Comparison of ENCODE assay signal across 30 cellular contexts in the genomic region with DNA sequence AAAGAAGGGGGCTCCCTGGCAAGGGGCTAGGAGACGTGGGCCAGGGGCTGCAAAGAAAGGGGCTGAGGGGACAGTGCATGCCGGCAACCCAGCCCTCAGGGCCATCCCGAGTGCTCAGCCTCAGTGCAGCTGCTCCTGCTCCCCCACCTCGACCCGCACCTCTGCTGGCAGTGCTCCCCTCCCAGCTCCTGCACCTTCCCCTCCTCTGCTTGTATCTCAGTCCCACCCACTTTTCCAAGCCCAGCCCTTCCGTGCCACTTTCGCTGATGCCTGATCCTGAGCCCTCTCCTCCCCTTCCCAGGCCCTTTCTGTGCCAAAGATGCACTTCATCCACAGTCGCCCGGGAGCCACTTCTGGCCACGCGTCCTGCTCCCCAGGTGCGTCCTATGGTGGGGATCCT.
"Had no signal": no experiment of that assay in that cellular context is flagged by ENCODE, and none has a peak within 500 bp of the region (broad histone marks: within the 10 kb centered on the region; RNA-seq: fewer than 3 reads in every experiment).

No MANE protein-coding gene starts in this region.

- H3K4me1 Mint-ChIP-seq: activated CD4-positive, alpha-beta memory T cell treated with anti-CD3 and anti-CD28 coated beads, Interleukin-2, amount 10 ng/mL, durations not matched to agents 7 days and 5 days; activated CD8-positive, alpha-beta memory T cell treated with anti-CD3 and anti-CD28 coated beads, Interleukin-2, amount 10 ng/mL, durations not matched to agents 7 days and 5 days; activated naive CD4-positive, alpha-beta T cell treated with anti-CD3 and anti-CD28 coated beads, Interleukin-2, amount 50 U/mL, for 24 hours; activated naive CD8-positive, alpha-beta T cell treated with anti-CD3 and anti-CD28 coated beads, Interleukin-2, amount 10 ng/mL, durations not matched to agents 7 days and 5 days; T-cell; T-helper 17 cell had no signal

- H3K4me1 ChIP-seq: ascending aorta, Peyer's patch had no signal

- H3K36me3 Mint-ChIP-seq: activated CD8-positive, alpha-beta memory T cell treated with anti-CD3 and anti-CD28 coated beads, Interleukin-2, amount 10 ng/mL, durations not matched to agents 7 days and 5 days; activated naive CD4-positive, alpha-beta T cell treated with anti-CD3 and anti-CD28 coated beads, Interleukin-2, amount 50 U/mL, for 24 hours; activated naive CD8-positive, alpha-beta T cell treated with anti-CD3 and anti-CD28 coated beads, Interleukin-2, amount 10 ng/mL, durations not matched to agents 7 days and 5 days; T-cell had no signal

- H3K27ac ChIP-seq: ascending aorta, cardiac muscle cell, Peyer's patch, WERI-Rb-1 had no signal

- H3K4me3 ChIP-seq: ascending aorta, cardiac muscle cell, MG63, Peyer's patch had no signal

- H3K27me3 ChIP-seq: ascending aorta, cardiac muscle cell, Peyer's patch had no signal

- ATAC-seq: activated CD8-positive, alpha-beta memory T cell treated with anti-CD3 and anti-CD28 coated beads, Interleukin-2, amount 10 ng/mL, durations not matched to agents 7 days and 5 days; PC-3; SK-N-SH treated with all-trans-retinoic acid at 6 μM for 48 hours; T-cell; T-helper 17 cell had no signal

- DNase-seq: activated CD4-positive, alpha-beta memory T cell treated with anti-CD3 and anti-CD28 coated beads, Interleukin-2, amount 10 ng/mL, durations not matched to agents 7 days and 5 days; activated CD4-positive, alpha-beta T cell treated with anti-CD3 and anti-CD28 coated beads for 1 hour; activated CD4-positive, alpha-beta T cell treated with anti-CD3 and anti-CD28 coated beads for 48 hours; activated CD4-positive, CD25-positive, alpha-beta regulatory T cell; activated CD8-positive, alpha-beta memory T cell treated with anti-CD3 and anti-CD28 coated beads for 24 hours; activated CD8-positive, alpha-beta memory T cell treated with anti-CD3 and anti-CD28 coated beads, Interleukin-2, amount 10 ng/mL, durations not matched to agents 7 days and 5 days; activated CD8-positive, alpha-beta memory T cell treated with anti-CD3 and anti-CD28 coated beads, Interleukin-2, amount 50 U/mL, for 48 hours; activated gamma-delta T cell; activated naive CD4-positive, alpha-beta T cell treated with Interleukin-2 at 50 U/mL for 16 hours; activated naive CD8-positive, alpha-beta T cell treated with anti-CD3 and anti-CD28 coated beads, Interleukin-2, amount 10 ng/mL, durations not matched to agents 7 days and 5 days; activated T-cell treated with anti-CD3 and anti-CD28 coated beads, Interleukin-2, amount 50 U/mL, for 48 hours; amygdala; Kasumi-1; KG1; MG63; NCI-H1436 treated with DMSO at 0.1 percent for 48 hours; NCI-H510A; NCI-H748 treated with DMSO at 0.1 percent for 48 hours; NK-92 treated with Interleukin-12 subunit alpha and Interleukin-12 subunit beta, amount 100 ng/mL, for 24 hours; PC-3; RPMI8226; SHP77 treated with DMSO at 0.1 percent for 48 hours; T-cell; T-helper 17 cell; WERI-Rb-1 had no signal

- H3K36me3 ChIP-seq: ascending aorta, cardiac muscle cell, MG63, Peyer's patch, WERI-Rb-1 had no signal

- H3K27ac Mint-ChIP-seq: activated CD4-positive, alpha-beta memory T cell treated with anti-CD3 and anti-CD28 coated beads, Interleukin-2, amount 10 ng/mL, durations not matched to agents 7 days and 5 days; activated CD8-positive, alpha-beta memory T cell treated with anti-CD3 and anti-CD28 coated beads, Interleukin-2, amount 10 ng/mL, durations not matched to agents 7 days and 5 days; activated naive CD4-positive, alpha-beta T cell treated with anti-CD3 and anti-CD28 coated beads, Interleukin-2, amount 50 U/mL, for 24 hours; activated naive CD8-positive, alpha-beta T cell treated with anti-CD3 and anti-CD28 coated beads, Interleukin-2, amount 10 ng/mL, durations not matched to agents 7 days and 5 days; T-cell; T-helper 17 cell had no signal

- H3K9me3 Mint-ChIP-seq: activated CD4-positive, alpha-beta memory T cell treated with anti-CD3 and anti-CD28 coated beads, Interleukin-2, amount 10 ng/mL, durations not matched to agents 7 days and 5 days; activated naive CD4-positive, alpha-beta T cell treated with anti-CD3 and anti-CD28 coated beads, Interleukin-2, amount 50 U/mL, for 24 hours; T-cell had no signal

- H3K9me3 ChIP-seq: ascending aorta, MG63, Peyer's patch had no signal

- H3K27me3 Mint-ChIP-seq: activated CD4-positive, alpha-beta memory T cell treated with anti-CD3 and anti-CD28 coated beads, Interleukin-2, amount 10 ng/mL, durations not matched to agents 7 days and 5 days; activated CD8-positive, alpha-beta memory T cell treated with anti-CD3 and anti-CD28 coated beads, Interleukin-2, amount 10 ng/mL, durations not matched to agents 7 days and 5 days; activated naive CD8-positive, alpha-beta T cell treated with anti-CD3 and anti-CD28 coated beads, Interleukin-2, amount 10 ng/mL, durations not matched to agents 7 days and 5 days had no signal

- H3K4me3 Mint-ChIP-seq: activated CD4-positive, alpha-beta memory T cell treated with anti-CD3 and anti-CD28 coated beads, Interleukin-2, amount 10 ng/mL, durations not matched to agents 7 days and 5 days; activated CD8-positive, alpha-beta memory T cell treated with anti-CD3 and anti-CD28 coated beads, Interleukin-2, amount 10 ng/mL, durations not matched to agents 7 days and 5 days; activated naive CD4-positive, alpha-beta T cell treated with anti-CD3 and anti-CD28 coated beads, Interleukin-2, amount 50 U/mL, for 24 hours; activated naive CD8-positive, alpha-beta T cell treated with anti-CD3 and anti-CD28 coated beads, Interleukin-2, amount 10 ng/mL, durations not matched to agents 7 days and 5 days; T-cell; T-helper 17 cell had no signal
